Comparison of ENCODE assay signal across 12 cellular contexts in the genomic region with DNA sequence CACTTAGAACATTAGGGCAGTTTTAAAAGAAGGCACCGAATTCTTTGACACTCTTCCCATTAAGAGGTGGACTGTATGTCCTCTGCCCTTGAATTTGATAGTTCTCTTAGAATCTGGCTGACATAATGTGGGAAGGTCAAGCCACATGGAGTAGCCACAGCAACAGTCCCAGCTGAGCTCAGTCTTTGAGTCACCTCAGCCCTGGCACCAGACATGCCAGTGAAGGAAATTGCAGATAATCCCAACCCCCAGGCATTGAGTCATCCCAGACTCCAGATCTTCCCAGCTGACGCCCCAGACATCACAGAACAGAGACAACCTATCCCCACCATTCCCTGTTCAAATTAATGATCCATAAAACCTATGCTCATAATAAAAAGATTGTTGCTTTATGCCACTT.
DNase-seq lines count a peak whose midpoint lies in the region; ATAC-seq and TF ChIP-seq lines count a peak whose summit lies in the region.
"Had no signal": no experiment of that assay in that cellular context is flagged by ENCODE, and none has a peak within 500 bp of the region (broad histone marks: within the 10 kb centered on the region; RNA-seq: fewer than 3 reads in every experiment).

No MANE protein-coding gene starts in this region.

- H3K27me3 ChIP-seq in MG63, result no peaks in the 10 kb centered on the region

- ATAC-seq in left colon, result no peak
- ATAC-seq: activated naive CD8-positive, alpha-beta T cell treated with anti-CD3 and anti-CD28 coated beads, Interleukin-2, amount 50 U/mL, for 24 hours had no signal

- no peak overlapping the region for H3K27ac Mint-ChIP-seq in chondrocyte (ENCODE audit: unreplicated experiment)
- H3K27ac Mint-ChIP-seq: activated naive CD8-positive, alpha-beta T cell treated with anti-CD3 and anti-CD28 coated beads, Interleukin-2, amount 50 U/mL, for 24 hours; endodermal cell; immature natural killer cell had no signal

- H3K4me3 ChIP-seq in MG63, result no peak overlapping the region
- H3K4me3 ChIP-seq in choroid plexus epithelial cell (ENCODE audit: low read depth, low read length), result no peak overlapping the region

- H3K9me3 Mint-ChIP-seq in chondrocyte (ENCODE audit: low read depth), result no peaks in the 10 kb centered on the region
- H3K9me3 Mint-ChIP-seq: activated naive CD8-positive, alpha-beta T cell treated with anti-CD3 and anti-CD28 coated beads, Interleukin-2, amount 50 U/mL, for 24 hours; endodermal cell; immature natural killer cell had no signal

- H3K36me3 Mint-ChIP-seq in chondrocyte (ENCODE audit: low read depth), result no peaks in the 10 kb centered on the region
- H3K36me3 Mint-ChIP-seq: immature natural killer cell had no signal

- H3K9me3 ChIP-seq in MG63, result no peaks in the 10 kb centered on the region

- intact Hi-C loops in left colon (cut with DNase I, micrococcal nuclease), result no loop called here

- H3K4me1 Mint-ChIP-seq in chondrocyte (ENCODE audit: low read depth), result peaks cover 6% of the 10 kb centered on the region
- H3K4me1 Mint-ChIP-seq: activated naive CD8-positive, alpha-beta T cell treated with anti-CD3 and anti-CD28 coated beads, Interleukin-2, amount 50 U/mL, for 24 hours; endodermal cell; immature natural killer cell had no signal

- no peak for TF ChIP-seq CTCF in choroid plexus epithelial cell (conservative IDR thresholded peaks at IDR 0.05; ENCODE audit: low read depth, low read length)
- TF ChIP-seq CTCF in chondrocyte (IDR thresholded peaks at IDR 0.05), result no peak

- no peak overlapping the region for H3K4me3 Mint-ChIP-seq in chondrocyte (ENCODE audit: unreplicated experiment)
- H3K4me3 Mint-ChIP-seq: activated naive CD8-positive, alpha-beta T cell treated with anti-CD3 and anti-CD28 coated beads, Interleukin-2, amount 50 U/mL, for 24 hours; endodermal cell; immature natural killer cell had no signal

- DNase-seq in Caki2 (ENCODE audit: low read depth), result peak; percentile 68
- DNase-seq in MG63, result peak; percentile 66
- peak; percentile 4 for DNase-seq in choroid plexus epithelial cell (ENCODE audit: low read depth)
- peak; percentile 96 for DNase-seq in myocyte (ENCODE audit: low read depth)
- DNase-seq in chondrocyte (ENCODE audit: low spot score), result no peak
- no peak for DNase-seq in T-helper 9 cell
- DNase-seq in left colon, result no peak
- DNase-seq in DMS 273 treated with DMSO at 0.1 percent for 48 hours (lab: John Stamatoyannopoulos, UW), result no peak
- DNase-seq: activated naive CD8-positive, alpha-beta T cell treated with anti-CD3 and anti-CD28 coated beads, Interleukin-2, amount 50 U/mL, for 24 hours; endodermal cell; immature natural killer cell; NCI-H1105 treated with DMSO at 0.1 percent for 48 hours had no signal

- H3K27me3 Mint-ChIP-seq in chondrocyte (ENCODE audit: low read depth), result peaks cover 4% of the 10 kb centered on the region
- H3K27me3 Mint-ChIP-seq: activated naive CD8-positive, alpha-beta T cell treated with anti-CD3 and anti-CD28 coated beads, Interleukin-2, amount 50 U/mL, for 24 hours had no signal

- in situ Hi-C loops in Caki2 (cut with HindIII; ENCODE audit: low pct_unique_long_range_greater_than_20kb, low sequenced_read_pairs), result no loop called here

- no peaks in the 10 kb centered on the region for H3K36me3 ChIP-seq in MG63

Comparison
In these comparisons a context has a peak if more than half of its experiments do, and no peak if none do; other contexts are left out.
1. DNase-seq: peak in Caki2 (single experiment), MG63 (single experiment), choroid plexus epithelial cell (single experiment) and myocyte (single experiment); none in chondrocyte (single experiment), T-helper 9 cell (single experiment), left colon (0 of 2) and DMS 273 treated with DMSO at 0.1 percent for 48 hours (single experiment).